1 cellular context compared by ENCODE assay signal in genomic region chr12:131229426-131230339, GRCh38.
TF ChIP-seq lines count a peak whose summit lies in the region.

No MANE protein-coding gene starts in this region.

TF ChIP-seq in K562, 482 proteins besides CTCF, POLR2A, EP300 and RAD21 (continued from another document and continues in another):
- TF ChIP-seq MGA (IDR thresholded peaks at IDR 0.05): 0 out of 2 replicates have a peak, but pooled peaks have one; percentile 1
- TF ChIP-seq HDAC3 (IDR thresholded peaks at IDR 0.05; ENCODE audit: borderline replicate concordance, partially characterized antibody): peak; percentile 62
- TF ChIP-seq MBD2 (IDR thresholded peaks at IDR 0.05; ENCODE audit: borderline replicate concordance, low read depth): peak; percentile 73
- peak; percentile 95 for TF ChIP-seq ZEB2 (IDR thresholded peaks at IDR 0.05)
- no peak for TF ChIP-seq STAT5B (CRISPR knock-in tag; IDR thresholded peaks at IDR 0.05)
- peak; percentile 93 for TF ChIP-seq ARID1B (IDR thresholded peaks at IDR 0.05)
- peak; percentile 77 for TF ChIP-seq ZBTB40 (IDR thresholded peaks at IDR 0.05)
- no peak for TF ChIP-seq ZBTB40 (CRISPR knock-in tag; IDR thresholded peaks at IDR 0.05)
- TF ChIP-seq CBX1 (IDR thresholded peaks at IDR 0.05; ENCODE audit: low read depth): no peak
- peak; percentile 79 for TF ChIP-seq SMAD4 (CRISPR knock-in tag; conservative IDR thresholded peaks at IDR 0.05)
- TF ChIP-seq SMARCE1 (IDR thresholded peaks at IDR 0.05): peak; percentile 65; the same call in 1 of the 2 replicates
- TF ChIP-seq CGGBP1 (CRISPR knock-in tag; IDR thresholded peaks at IDR 0.05): no peak
- TF ChIP-seq ETV6 (IDR thresholded peaks at IDR 0.05; ENCODE audit: borderline replicate concordance in 1 of 2, low read depth in 2 of 2, low read length in 1 of 2): peak in 1 of 2 experiments; percentile 65; a peak in 1 of 4 replicates
- no peak for TF ChIP-seq ETV6 (CRISPR knock-in tag; IDR thresholded peaks at IDR 0.05; ENCODE audit: borderline replicate concordance)
- peak; percentile 79 for TF ChIP-seq ETV1 (tag; conservative IDR thresholded peaks at IDR 0.05; ENCODE audit: low read depth)
- 0 out of 2 replicates have a peak, but pooled peaks have one; percentile 32 for TF ChIP-seq MYNN (IDR thresholded peaks at IDR 0.05)
- TF ChIP-seq MYNN (CRISPR knock-in tag; IDR thresholded peaks at IDR 0.05): no peak
- peak; percentile 68 for TF ChIP-seq NBN (IDR thresholded peaks at IDR 0.05; ENCODE audit: low read depth)
- TF ChIP-seq HMGN3 (IDR thresholded peaks at IDR 0.05; ENCODE audit: borderline replicate concordance, extremely low read depth, insufficient read length, low read depth, low read length): peak; percentile 91
- TF ChIP-seq ZNF668 (CRISPR knock-in tag; IDR thresholded peaks at IDR 0.05): peak; percentile 39; the same call in 1 of the 2 replicates
- TF ChIP-seq JUND (IDR thresholded peaks at IDR 0.05; ENCODE audit: borderline replicate concordance, low read depth, low read length): no peak; the same call in 1 of the 2 replicates
- TF ChIP-seq JUND (tag; IDR thresholded peaks at IDR 0.05; ENCODE audit: borderline replicate concordance, low read depth, low read length): peak; percentile 7; the same call in 1 of the 3 replicates
- TF ChIP-seq ZNF263 (CRISPR knock-in tag; IDR thresholded peaks at IDR 0.05; ENCODE audit: borderline replicate concordance): peak; percentile 97
- TF ChIP-seq JUNB (CRISPR knock-in tag; conservative IDR thresholded peaks at IDR 0.05): no peak
- TF ChIP-seq TEAD4 (IDR thresholded peaks at IDR 0.05; ENCODE audit: low read length): peak; percentile 69
- no peak for TF ChIP-seq TEAD4 (CRISPR knock-in tag; IDR thresholded peaks at IDR 0.05; ENCODE audit: borderline replicate concordance)
- TF ChIP-seq HDAC1 (IDR thresholded peaks at IDR 0.05): 0 out of 4 replicates have a peak, but pooled peaks of 1 of the 2 experiments have one; percentile 50
- no peak for TF ChIP-seq GTF2E2 (tag; IDR thresholded peaks at IDR 0.05)
- TF ChIP-seq ZNF740 (CRISPR knock-in tag; IDR thresholded peaks at IDR 0.05): no peak
- 0 out of 4 replicates have a peak, but pooled peaks of 1 of the 2 experiments have one; percentile 11 for TF ChIP-seq ZNF740 (tag; IDR thresholded peaks at IDR 0.05)
- peak; percentile 16; the same call in 1 of the 2 replicates for TF ChIP-seq JUN (IDR thresholded peaks at IDR 0.05; ENCODE audit: borderline replicate concordance, low read depth, low read length)
- no peak for TF ChIP-seq JUN (CRISPR knock-in tag; IDR thresholded peaks at IDR 0.05; ENCODE audit: borderline replicate concordance)
- peak; percentile 95 for TF ChIP-seq RNF2 (IDR thresholded peaks at IDR 0.05)
- TF ChIP-seq MTA3 (IDR thresholded peaks at IDR 0.05; ENCODE audit: borderline replicate concordance): peak; percentile 86; the same call in 1 of the 2 replicates
- TF ChIP-seq TBL1XR1 (IDR thresholded peaks at IDR 0.05; ENCODE audit: low read length in 2 of 2): 0 out of 4 replicates have a peak, but pooled peaks of 1 of the 2 experiments have one; percentile 27
- TF ChIP-seq ZNF584 (CRISPR knock-in tag; IDR thresholded peaks at IDR 0.05; ENCODE audit: low read depth): 0 out of 2 replicates have a peak, but pooled peaks have one; percentile 42
- no peak for TF ChIP-seq BRD9 (IDR thresholded peaks at IDR 0.05; ENCODE audit: low read depth, partially characterized antibody)
- peak; percentile 62 to 73; a peak in 3 of 4 replicates for TF ChIP-seq MNT (conservative IDR thresholded peaks at IDR 0.05)
- TF ChIP-seq FOSL1 (tag; conservative IDR thresholded peaks at IDR 0.05): peak; percentile 63
- TF ChIP-seq CC2D1A (IDR thresholded peaks at IDR 0.05): peak; percentile 44; the same call in 1 of the 2 replicates
